ENCODE assay signal across 8 cellular contexts in genomic region chr13:49495783-49496762, GRCh38. TPM values are rescaled to one million over a fixed set of nuclear protein-coding genes. Genes with fewer than 3 reads are reported as not detected.
DNase-seq lines count a peak whose midpoint lies in the region; ATAC-seq and TF ChIP-seq lines count a peak whose summit lies in the region.

TSS of gene PHF11 (plus strand) at chr13:49495953. CDS start at chr13:49496002, 49 bp downstream.

- H3K4me3 ChIP-seq in liver (ENCODE audit: low read depth in 1 of 3, low read length in 3 of 3), result peak within 1 kb of the TSS; percentile 66 to 86 (median 75)

- CTCF ChIA-PET in activated CD4-positive, alpha-beta memory T cell treated with anti-CD3 and anti-CD28 coated beads for 36 hours (lab: Charles Lee), result interaction anchor here (0.6 to 1.3 kb wide), 4 partner anchors 15 to 53 kb away, joined by 3 to 4 read pairs (median 3); partner anchors contain the start of gene CAB39L

- peaks cover 45% of the 10 kb centered on the region for H3K36me3 Mint-ChIP-seq in activated CD4-positive, alpha-beta memory T cell treated with anti-CD3 and anti-CD28 coated beads for 36 hours

- H3K27me3 Mint-ChIP-seq in activated CD4-positive, alpha-beta memory T cell treated with anti-CD3 and anti-CD28 coated beads for 36 hours, result no peaks in the 10 kb centered on the region

- H3K4me1 ChIP-seq in liver (ENCODE audit: control insufficient read depth in 4 of 4, insufficient read depth in 4 of 4, low read length in 3 of 4), result peaks cover 0 to 5% (median 2%) of the 10 kb centered on the region in 4 donors

- H3K4me3 Mint-ChIP-seq in activated CD4-positive, alpha-beta memory T cell treated with anti-CD3 and anti-CD28 coated beads for 36 hours, result peak within 1 kb of the TSS; percentile 91

- no peaks in the 10 kb centered on the region for H3K9me3 Mint-ChIP-seq in activated CD4-positive, alpha-beta memory T cell treated with anti-CD3 and anti-CD28 coated beads for 36 hours

- H3K9ac ChIP-seq in liver (ENCODE audit: low read depth in 1 of 2, low read length in 2 of 2), result peak within 1 kb of the TSS; percentile 76 to 96

- peak within 1 kb of the TSS; percentile 98 for H3K27ac Mint-ChIP-seq in activated CD4-positive, alpha-beta memory T cell treated with anti-CD3 and anti-CD28 coated beads for 36 hours

- H3K36me3 ChIP-seq in liver (ENCODE audit: control insufficient read depth in 4 of 4, insufficient read depth in 3 of 4, low read depth in 1 of 4, low read length in 3 of 4), result peaks cover 0 to 3% (median 2%) of the 10 kb centered on the region in 4 donors

- peak; percentile 83 for TF ChIP-seq POLR2A in GM15510 (IDR thresholded peaks at IDR 0.05; ENCODE audit: borderline replicate concordance, extremely low read depth, insufficient read length)

- no peaks in the 10 kb centered on the region for H3K9me3 ChIP-seq in liver (ENCODE audit: control insufficient read depth in 4 of 4, low read length in 3 of 4)

- DNase-seq in NCI-H1930 (lab: John Stamatoyannopoulos, UW), result peak; percentile 49 to 56
- peak; percentile 95 for DNase-seq in activated CD4-positive, alpha-beta memory T cell treated with anti-CD3 and anti-CD28 coated beads for 36 hours
- peak; percentile 52 to 75 for DNase-seq in dermis microvascular lymphatic vessel endothelial cell (ENCODE audit: low read depth in 2 of 2)
- DNase-seq in stimulated activated CD4-positive, alpha-beta T cell treated with anti-CD3 and anti-CD28 coated beads, Interleukin-4, amount 100 ng/mL, for 4 hours, result peak; percentile 82 to 92
- no peak for DNase-seq in NCI-H82 (lab: John Stamatoyannopoulos, UW)

- ATAC-seq in HG02623 (IDR thresholded peaks at IDR 0.05; ENCODE audit: unreplicated experiment), result peak; percentile 76

- 3% methylated on average over 71 of the region's 71 CpGs for WGBS in liver

- TF ChIP-seq RAD21 in liver (IDR thresholded peaks at IDR 0.05), result peak; percentile 7 to 23

- peaks cover 52% of the 10 kb centered on the region for H3K4me1 Mint-ChIP-seq in activated CD4-positive, alpha-beta memory T cell treated with anti-CD3 and anti-CD28 coated beads for 36 hours (ENCODE audit: low read depth)

- POLR2A ChIA-PET in activated CD4-positive, alpha-beta memory T cell treated with anti-CD3 and anti-CD28 coated beads for 36 hours (lab: Charles Lee), result interaction anchor here (0.5 to 2.1 kb wide), 10 partner anchors 11 to 248 kb away, joined by 3 to 72 read pairs (median 4); partner anchors contain the start of genes CAB39L, RCBTB1 and SETDB2

- peak; percentile 20 for TF ChIP-seq CTCF in liver (IDR thresholded peaks at IDR 0.05; ENCODE audit: low read depth, low read length, missing input control)

- peak within 1 kb of the TSS; percentile 87 to 91 for H3K27ac ChIP-seq in liver (ENCODE audit: low read depth in 1 of 2, low read length in 2 of 2)

- intact Hi-C loops in activated CD4-positive, alpha-beta memory T cell treated with anti-CD3 and anti-CD28 coated beads for 36 hours (cut with micrococcal nuclease), result loop anchor here (1.0 to 5.0 kb wide), 8 partner anchors 41 to 1956 kb away; partner anchors contain the start of genes CAB39L, FNDC3A, INTS6 and KPNA3

- H3K27me3 ChIP-seq in liver (ENCODE audit: control insufficient read depth in 4 of 4, insufficient read depth in 4 of 4, low read length in 3 of 4), result no peaks in the 10 kb centered on the region

TF ChIP-seq in liver, 16 proteins besides CTCF, POLR2A, EP300 and RAD21:
- TF ChIP-seq HNF4G (IDR thresholded peaks at IDR 0.05), result no peak
- no peak for TF ChIP-seq FOXA1 (IDR thresholded peaks at IDR 0.05)
- TF ChIP-seq FOXA2 (IDR thresholded peaks at IDR 0.05), result no peak
- TF ChIP-seq HNF4A (conservative IDR thresholded peaks at IDR 0.05), result no peak
- TF ChIP-seq, protein P1, sequence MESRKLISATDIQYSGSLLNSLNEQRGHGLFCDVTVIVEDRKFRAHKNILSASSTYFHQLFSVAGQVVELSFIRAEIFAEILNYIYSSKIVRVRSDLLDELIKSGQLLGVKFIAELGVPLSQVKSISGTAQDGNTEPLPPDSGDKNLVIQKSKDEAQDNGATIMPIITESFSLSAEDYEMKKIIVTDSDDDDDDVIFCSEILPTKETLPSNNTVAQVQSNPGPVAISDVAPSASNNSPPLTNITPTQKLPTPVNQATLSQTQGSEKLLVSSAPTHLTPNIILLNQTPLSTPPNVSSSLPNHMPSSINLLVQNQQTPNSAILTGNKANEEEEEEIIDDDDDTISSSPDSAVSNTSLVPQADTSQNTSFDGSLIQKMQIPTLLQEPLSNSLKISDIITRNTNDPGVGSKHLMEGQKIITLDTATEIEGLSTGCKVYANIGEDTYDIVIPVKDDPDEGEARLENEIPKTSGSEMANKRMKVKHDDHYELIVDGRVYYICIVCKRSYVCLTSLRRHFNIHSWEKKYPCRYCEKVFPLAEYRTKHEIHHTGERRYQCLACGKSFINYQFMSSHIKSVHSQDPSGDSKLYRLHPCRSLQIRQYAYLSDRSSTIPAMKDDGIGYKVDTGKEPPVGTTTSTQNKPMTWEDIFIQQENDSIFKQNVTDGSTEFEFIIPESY (IDR thresholded peaks at IDR 0.05), result no peak
- TF ChIP-seq RXRA (IDR thresholded peaks at IDR 0.05), result no peak
- no peak for TF ChIP-seq JUND (IDR thresholded peaks at IDR 0.05)
- TF ChIP-seq, protein P2, sequence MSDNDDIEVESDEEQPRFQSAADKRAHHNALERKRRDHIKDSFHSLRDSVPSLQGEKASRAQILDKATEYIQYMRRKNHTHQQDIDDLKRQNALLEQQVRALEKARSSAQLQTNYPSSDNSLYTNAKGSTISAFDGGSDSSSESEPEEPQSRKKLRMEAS (IDR thresholded peaks at IDR 0.05), result no peak
- no peak for TF ChIP-seq TAF1 (conservative IDR thresholded peaks at IDR 0.05)
- TF ChIP-seq GABPA (IDR thresholded peaks at IDR 0.05 in 1 of 2, conservative IDR thresholded peaks at IDR 0.05 in 1 of 2), result peak in 1 of 2 donors; percentile 49
- TF ChIP-seq YY1 (IDR thresholded peaks at IDR 0.05), result peak; percentile 58
- no peak for TF ChIP-seq REST (IDR thresholded peaks at IDR 0.05)
- peak in 1 of 2 donors; percentile 3 for TF ChIP-seq EGR1 (IDR thresholded peaks at IDR 0.05; ENCODE audit: low read depth in 2 of 2)
- peak; percentile 3 for TF ChIP-seq SP1 (IDR thresholded peaks at IDR 0.05)

RNA-seq across cellular contexts. Expression of gene PHF11, which starts in this region (rescaled TPM):
- 10 to 100 TPM; 89.2 to 99.4 TPM for total RNA-seq in activated CD4-positive, alpha-beta memory T cell treated with anti-CD3 and anti-CD28 coated beads for 36 hours
- total RNA-seq in dermis microvascular lymphatic vessel endothelial cell, result 8.7 and 10.2 TPM in 2 replicates
- 10 to 100 TPM in 1 of 2 donors, 1 to 10 TPM in 1; 8.6 to 14.2 TPM for total RNA-seq in liver
- polyA plus RNA-seq in liver, result 10 to 100 TPM in 1 of 2 donors, 1 to 10 TPM in 1; 8.8 to 16.1 TPM
